7 cellular contexts compared by ENCODE assay signal in the genomic region with DNA sequence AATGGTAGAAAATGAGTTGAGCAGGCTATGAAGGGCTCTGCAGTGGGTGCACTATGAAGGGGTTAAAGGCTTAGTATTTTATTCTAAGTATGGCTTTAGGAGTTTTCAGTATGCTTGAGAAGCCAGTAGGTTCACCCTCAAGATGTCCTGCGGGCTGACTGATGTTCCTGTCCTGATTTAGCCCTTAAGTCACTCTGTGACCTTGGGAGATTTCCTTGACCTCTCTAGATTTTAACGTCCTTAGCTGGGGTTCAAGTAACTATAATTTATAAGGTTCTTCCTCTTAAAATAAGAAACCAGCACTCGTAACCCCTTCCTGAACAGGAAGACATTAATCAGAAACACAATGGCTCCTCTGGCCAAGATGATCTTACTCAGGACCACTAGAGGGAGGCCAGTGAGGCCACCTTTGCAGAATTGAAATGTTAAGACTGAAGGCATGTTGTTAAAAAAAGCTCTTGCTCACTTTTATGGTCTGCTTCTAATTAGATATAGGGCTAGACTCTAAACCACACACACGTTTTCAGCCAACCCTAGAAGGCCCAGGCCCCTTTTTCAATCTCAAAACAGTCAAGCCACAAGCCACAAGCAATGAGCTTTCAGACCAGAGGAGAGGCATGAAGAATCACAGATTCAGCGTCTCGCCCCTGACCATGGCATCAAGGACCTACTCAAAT. TPM values are rescaled to one million over a fixed set of nuclear protein-coding genes. Genes with fewer than 3 reads are reported as not detected.
DNase-seq lines count a peak whose midpoint lies in the region; ATAC-seq and TF ChIP-seq lines count a peak whose summit lies in the region.

No MANE protein-coding gene starts in this region.

- H4K20me1 ChIP-seq in neural progenitor cell (ENCODE audit: low read depth), result no peaks in the 10 kb centered on the region

- peak overlapping the region; percentile 27 for H2AFZ ChIP-seq in neural progenitor cell (replicated peaks)

- no peaks in the 10 kb centered on the region for H3K9me3 ChIP-seq in neural progenitor cell (ENCODE audit: low read depth)

- H3K27me3 Mint-ChIP-seq in activated T-helper 17 cell treated with anti-CD3 and anti-CD28 coated beads, Interleukin-2, amount 50 U/mL, for 72 hours, result no peaks in the 10 kb centered on the region
- H3K27me3 Mint-ChIP-seq in neural progenitor cell (ENCODE audit: insufficient read depth, low read depth), result no peaks in the 10 kb centered on the region

- H3K4me2 ChIP-seq in neural progenitor cell, result no peak overlapping the region

- peak; percentile 45 for TF ChIP-seq CTCF in neural progenitor cell (IDR thresholded peaks at IDR 0.05)

- no peak overlapping the region for H3K4me3 ChIP-seq in neural progenitor cell

- H3K36me3 ChIP-seq in neural progenitor cell, result no peaks in the 10 kb centered on the region

- no peaks in the 10 kb centered on the region for H3K9me3 Mint-ChIP-seq in activated T-helper 17 cell treated with anti-CD3 and anti-CD28 coated beads, Interleukin-2, amount 50 U/mL, for 72 hours
- H3K9me3 Mint-ChIP-seq in neural progenitor cell, result no peaks in the 10 kb centered on the region

- no peaks in the 10 kb centered on the region for H3K79me2 ChIP-seq in neural progenitor cell (ENCODE audit: low read depth)

- peak; percentile 63 for ATAC-seq in GM18867 (IDR thresholded peaks at IDR 0.05; ENCODE audit: unreplicated experiment)
- ATAC-seq in HG02870 (IDR thresholded peaks at IDR 0.05; ENCODE audit: unreplicated experiment), result peak; percentile 71
- peak; percentile 43 for ATAC-seq in activated T-helper 17 cell treated with anti-CD3 and anti-CD28 coated beads, Interleukin-2, amount 50 U/mL, for 72 hours (replicated peaks)

- no peak overlapping the region for H3K27ac ChIP-seq in neural progenitor cell

- no peak overlapping the region for H3K9ac ChIP-seq in neural progenitor cell

- no peak overlapping the region for H3K27ac Mint-ChIP-seq in activated T-helper 17 cell treated with anti-CD3 and anti-CD28 coated beads, Interleukin-2, amount 50 U/mL, for 72 hours
- H3K27ac Mint-ChIP-seq in neural progenitor cell, result no peak overlapping the region

- no peaks in the 10 kb centered on the region for H3K4me1 ChIP-seq in neural progenitor cell

- no peaks in the 10 kb centered on the region for H3K36me3 Mint-ChIP-seq in activated T-helper 17 cell treated with anti-CD3 and anti-CD28 coated beads, Interleukin-2, amount 50 U/mL, for 72 hours (ENCODE audit: low read depth)
- H3K36me3 Mint-ChIP-seq in neural progenitor cell, result no peaks in the 10 kb centered on the region

- H3K27me3 ChIP-seq in neural progenitor cell, result no peaks in the 10 kb centered on the region

- no peak overlapping the region for H3K4me3 Mint-ChIP-seq in activated T-helper 17 cell treated with anti-CD3 and anti-CD28 coated beads, Interleukin-2, amount 50 U/mL, for 72 hours
- H3K4me3 Mint-ChIP-seq in neural progenitor cell, result no peak overlapping the region

- DNase-seq in neural progenitor cell (ENCODE audit: low spot score) (peak; percentile 11), kidney glomerular epithelial cell (lab: John Stamatoyannopoulos, UW) (no peak), C1 segment of cervical spinal cord (lab: John Stamatoyannopoulos, UW) (no peak)
- no peak for DNase-seq in stimulated activated CD4-positive, alpha-beta T cell treated with anti-CD3 and anti-CD28 coated beads, Interleukin-15, amount 100 ng/mL, for 24 hours

- H3F3A ChIP-seq in neural progenitor cell (ENCODE audit: low read depth), result no peaks in the 10 kb centered on the region

- no peaks in the 10 kb centered on the region for H3K4me1 Mint-ChIP-seq in activated T-helper 17 cell treated with anti-CD3 and anti-CD28 coated beads, Interleukin-2, amount 50 U/mL, for 72 hours
- H3K4me1 Mint-ChIP-seq in neural progenitor cell, result no peaks in the 10 kb centered on the region

RNA-seq across cellular contexts. Expression of a gene that starts 42.0 kb away (rescaled TPM):
- 100 to 1,000 TPM; 104 to 110 TPM for total RNA-seq in activated T-helper 17 cell treated with anti-CD3 and anti-CD28 coated beads, Interleukin-2, amount 50 U/mL, for 72 hours
- total RNA-seq in neural progenitor cell (ENCODE audit: low replicate concordance), result 291 and 421 TPM in 2 replicates
